8 cellular contexts compared by ENCODE assay signal in genomic region chr1:156499703-156500577, GRCh38. TPM values are rescaled to one million over a fixed set of nuclear protein-coding genes. Genes with fewer than 3 reads are reported as not detected.
A peak's percentile ranks its signal among the peaks of the same experiment; 100 is the strongest.
DNase-seq lines count a peak whose midpoint lies in the region; ATAC-seq and TF ChIP-seq lines count a peak whose summit lies in the region.

No MANE protein-coding gene starts in this region.

- no peak overlapping the region for H2BK5ac ChIP-seq in mesendoderm (ENCODE audit: low read length)

- peaks cover 33% of the 10 kb centered on the region for H3K79me2 ChIP-seq in mesendoderm (ENCODE audit: control insufficient read depth, insufficient read depth, low read length)

- ATAC-seq in HG03432 (IDR thresholded peaks at IDR 0.05; ENCODE audit: unreplicated experiment) (peak; percentile 2), activated B cell treated with CpG ODN at 0.5 μM for 24 hours (ENCODE audit: low read depth) (peak; percentile 16), GM21825 (IDR thresholded peaks at IDR 0.05; ENCODE audit: unreplicated experiment) (no peak)

- H3K4me3 ChIP-seq in mesendoderm (ENCODE audit: low read length) (peak overlapping the region; percentile 87), suprapubic skin (peak overlapping the region; percentile 98)

- POLR2A ChIA-PET in activated B cell treated with CpG ODN at 0.5 μM for 24 hours (lab: Charles Lee), result interaction anchor here (0.6 to 21.6 kb wide), 38 partner anchors 9 to 1524 kb away, joined by 3 to 1179 read pairs (median 5); partner anchors contain the start of genes GPATCH4, HDGF, IQGAP3 and NAXE

- no peak for TF ChIP-seq CTCF in activated B cell treated with CpG ODN at 0.5 μM for 24 hours (IDR thresholded peaks at IDR 0.05)
- TF ChIP-seq CTCF in suprapubic skin (IDR thresholded peaks at IDR 0.05), result no peak

- H3K9ac ChIP-seq in ES-I3 (ENCODE audit: low read depth, low read length), result peak overlapping the region; percentile 95
- H3K9ac ChIP-seq in mesendoderm (ENCODE audit: low read length), result peak overlapping the region; percentile 83

- CTCF ChIA-PET in activated B cell treated with CpG ODN at 0.5 μM for 24 hours (lab: Charles Lee), result interaction anchor here (1.2 to 7.9 kb wide), 8 partner anchors 8 to 108 kb away, joined by 3 to 164 read pairs (median 9); partner anchors contain the start of gene GPATCH4

- peak overlapping the region; percentile 78 for H3K18ac ChIP-seq in mesendoderm (ENCODE audit: low read length)

- H3K27me3 ChIP-seq in mesendoderm (ENCODE audit: insufficient read depth, low read length, poor library complexity) (no peaks in the 10 kb centered on the region), suprapubic skin (no peaks in the 10 kb centered on the region)

- peak overlapping the region; percentile 95 for H3K4me2 ChIP-seq in mesendoderm (ENCODE audit: low read length)

- H3K4ac ChIP-seq in mesendoderm (ENCODE audit: low read depth, low read length), result peak overlapping the region; percentile 78

- no peak for TF ChIP-seq POLR2A in suprapubic skin (IDR thresholded peaks at IDR 0.05)

- H4K8ac ChIP-seq in mesendoderm (ENCODE audit: low read depth, low read length), result no peak overlapping the region

- peaks cover 19% of the 10 kb centered on the region for H3K79me1 ChIP-seq in mesendoderm (ENCODE audit: low read length)

- H3K9me3 Mint-ChIP-seq in activated B cell treated with CpG ODN at 0.5 μM for 24 hours, result no peaks in the 10 kb centered on the region

- no peak overlapping the region for H2BK15ac ChIP-seq in mesendoderm (replicated peaks; ENCODE audit: low read depth)

- no peak overlapping the region for H3K23ac ChIP-seq in mesendoderm (ENCODE audit: low read length)

- H3K27ac ChIP-seq in mesendoderm (ENCODE audit: low read depth, low read length), result peak overlapping the region; percentile 93
- H3K27ac ChIP-seq in suprapubic skin, result peak overlapping the region; percentile 100

- TF ChIP-seq EP300 in suprapubic skin (IDR thresholded peaks at IDR 0.05), result no peak

- peak overlapping the region; percentile 92 for H3K27ac Mint-ChIP-seq in activated B cell treated with CpG ODN at 0.5 μM for 24 hours

- H3K4me1 ChIP-seq in ES-I3 (ENCODE audit: insufficient read depth, low read length) (peaks cover 52% of the 10 kb centered on the region), mesendoderm (ENCODE audit: control insufficient read depth, low read depth, low read length) (peaks cover 31% of the 10 kb centered on the region), suprapubic skin (peaks cover 85% of the 10 kb centered on the region)

- H4K5ac ChIP-seq in mesendoderm (ENCODE audit: low read length), result no peak overlapping the region

- peak; percentile 64 for DNase-seq in activated B cell treated with CpG ODN at 0.5 μM for 24 hours
- DNase-seq in effector CD8-positive, alpha-beta T cell (lab: John Stamatoyannopoulos, UW), result peak; percentile 42
- DNase-seq in mesendoderm, result peak; percentile 50
- DNase-seq in suprapubic skin (ENCODE audit: low spot score in 2 of 2), result peak in 1 of 2 donors; percentile 86
- no peak for DNase-seq in NOMO-1 (lab: John Stamatoyannopoulos, UW; ENCODE audit: unreplicated experiment in 2 of 2)

- H2AK5ac ChIP-seq in mesendoderm (ENCODE audit: low read length), result no peak overlapping the region

- intact Hi-C loops in activated B cell treated with CpG ODN at 0.5 μM for 24 hours (cut with micrococcal nuclease), result loop anchor here (1.0 to 2.0 kb wide), 5 partner anchors 8 to 241 kb away; partner anchors contain the start of gene MRPL24

- H3K56ac ChIP-seq in mesendoderm (ENCODE audit: low read length), result peak overlapping the region; percentile 89

- H2BK120ac ChIP-seq in mesendoderm (ENCODE audit: low read depth, low read length), result peak overlapping the region; percentile 39

- peak overlapping the region; percentile 94 for H3K4me3 Mint-ChIP-seq in activated B cell treated with CpG ODN at 0.5 μM for 24 hours

- H3K27me3 Mint-ChIP-seq in activated B cell treated with CpG ODN at 0.5 μM for 24 hours, result no peaks in the 10 kb centered on the region

- peaks cover 77% of the 10 kb centered on the region for H3K4me1 Mint-ChIP-seq in activated B cell treated with CpG ODN at 0.5 μM for 24 hours

- no CpG with 5 or more reads among the region's 58 CpGs for WGBS in mesendoderm (ENCODE audit: extremely low coverage, insufficient coverage, low lambda C conversion rate)
- WGBS in suprapubic skin, result 2% methylated on average over 27 of the region's 58 CpGs

- H3K36me3 Mint-ChIP-seq in activated B cell treated with CpG ODN at 0.5 μM for 24 hours (ENCODE audit: low read depth), result peaks cover 33% of the 10 kb centered on the region

- no peaks in the 10 kb centered on the region; the same call in 1 of the 2 replicates for H3K36me3 ChIP-seq in ES-I3 (ENCODE audit: insufficient read depth, low read length)
- no peaks in the 10 kb centered on the region for H3K36me3 ChIP-seq in mesendoderm (ENCODE audit: control insufficient read depth, insufficient read depth, low read length)
- H3K36me3 ChIP-seq in suprapubic skin, result peaks cover 3% of the 10 kb centered on the region

- H3K9me3 ChIP-seq in ES-I3 (ENCODE audit: control insufficient read depth, insufficient read depth, low read length) (no peaks in the 10 kb centered on the region), suprapubic skin (no peaks in the 10 kb centered on the region)

RNA-seq across cellular contexts. Expression of gene MEF2D, which starts 0.6 kb away (rescaled TPM):
- total RNA-seq in activated B cell treated with CpG ODN at 0.5 μM for 24 hours, result 101 and 114 TPM in 2 replicates
- 11.7 TPM for polyA plus RNA-seq in mesendoderm (2013, experiment 1 of 2)
- polyA plus RNA-seq in mesendoderm (2013, experiment 2 of 2), result 11.4 TPM
- 10 to 100 TPM; 61.7 to 73.5 (median 67.1) TPM for total RNA-seq in suprapubic skin

Comparison
In these comparisons a context has a peak if more than half of its experiments do, and no peak if none do; other contexts are left out.
1. DNase-seq: peak in activated B cell treated with CpG ODN at 0.5 μM for 24 hours (single experiment), effector CD8-positive, alpha-beta T cell (single experiment) and mesendoderm (single experiment); none in NOMO-1 (0 of 2).